In genomic region chr1:203006948-203007871, GRCh38 we compare ENCODE assay signal across 8 cellular contexts. TPM values are rescaled to one million over a fixed set of nuclear protein-coding genes. Genes with fewer than 3 reads are reported as not detected.
DNase-seq lines count a peak whose midpoint lies in the region; ATAC-seq and TF ChIP-seq lines count a peak whose summit lies in the region.

Gene TMEM183A (plus strand): TSS chr1:203007374. CDS start chr1:203007466, 92 bp downstream.

- DNase-seq in GM06990 (ENCODE audit: extremely low read depth, insufficient read length) = peak; percentile 93
- peak; percentile 98 for DNase-seq in NCI-H1092 treated with DMSO at 0.1 percent for 48 hours (lab: John Stamatoyannopoulos, UW)
- peak; percentile 98 for DNase-seq in SKM-1 (lab: John Stamatoyannopoulos, UW; ENCODE audit: unreplicated experiment)
- peak; percentile 92 to 96 for DNase-seq in activated naive CD4-positive, alpha-beta T cell treated with anti-CD3 and anti-CD28 coated beads, Interleukin-2, amount 50 U/mL, for 72 hours (ENCODE audit: low spot score in 2 of 2)
- peak; percentile 83 for DNase-seq in glomerular endothelial cell (ENCODE audit: extremely low read depth, low read depth, low spot score)
- DNase-seq in occipital lobe (lab: John Stamatoyannopoulos, UW) = peak; percentile 92

- H3K4me3 ChIP-seq in GM06990 (replicated peaks; ENCODE audit: low read depth, low read length) = peak within 1 kb of the TSS; percentile 91

- ATAC-seq in HG02588 (IDR thresholded peaks at IDR 0.05; ENCODE audit: unreplicated experiment) = peak; percentile 95
- peak; percentile 93 for ATAC-seq in activated naive CD4-positive, alpha-beta T cell treated with anti-CD3 and anti-CD28 coated beads, Interleukin-2, amount 50 U/mL, for 72 hours

- peaks cover 14 to 28% of the 10 kb centered on the region in 2 donors for H3K36me3 Mint-ChIP-seq in activated naive CD4-positive, alpha-beta T cell treated with anti-CD3 and anti-CD28 coated beads, Interleukin-2, amount 50 U/mL, for 72 hours

- peak within 1 kb of the TSS; percentile 96 to 97 for H3K27ac Mint-ChIP-seq in activated naive CD4-positive, alpha-beta T cell treated with anti-CD3 and anti-CD28 coated beads, Interleukin-2, amount 50 U/mL, for 72 hours

- peaks cover 7% of the 10 kb centered on the region for H3K36me3 ChIP-seq in GM06990 (ENCODE audit: control insufficient read depth, insufficient read depth, low read length)

- H3K27ac ChIP-seq in temporal lobe (ENCODE audit: low read depth, low read length) = peak within 1 kb of the TSS; percentile 70

- no peaks in the 10 kb centered on the region for H3K9me3 Mint-ChIP-seq in activated naive CD4-positive, alpha-beta T cell treated with anti-CD3 and anti-CD28 coated beads, Interleukin-2, amount 50 U/mL, for 72 hours

- H3K27me3 ChIP-seq in GM06990 (replicated peaks; ENCODE audit: control insufficient read depth, insufficient read depth, low read length) = no peaks in the 10 kb centered on the region

- no peak for TF ChIP-seq CTCF in GM06990 (IDR thresholded peaks at IDR 0.05; ENCODE audit: insufficient read depth, low read length, poor library complexity, severe bottlenecking)

RNA-seq across cellular contexts. Expression of gene TMEM183A, which starts in this region (rescaled TPM):
- total RNA-seq in activated naive CD4-positive, alpha-beta T cell treated with anti-CD3 and anti-CD28 coated beads, Interleukin-2, amount 50 U/mL, for 72 hours = 10 to 100 TPM; 67.5 to 92.0 TPM
- total RNA-seq in glomerular endothelial cell (55.4 and 58.7 TPM in 2 replicates), occipital lobe (131 TPM), temporal lobe (87.8 TPM)

Comparison
In these comparisons a context has a peak if more than half of its experiments do, and no peak if none do; other contexts are left out.
1. Peak in every context shown above with its lines: DNase-seq, ATAC-seq, H3K4me3 ChIP-seq and H3K27ac ChIP-seq.